In genomic region chr19:8614455-8614854, GRCh38 we compare ENCODE assay signal across 2 cellular contexts.
TF ChIP-seq lines count a peak whose summit lies in the region.

No MANE protein-coding gene starts in this region.

TF ChIP-seq in A549, 52 proteins besides CTCF, POLR2A, EP300 and RAD21:
- no peak for TF ChIP-seq NR3C1 (IDR thresholded peaks at IDR 0.05)
- TF ChIP-seq MAX (IDR thresholded peaks at IDR 0.05), result no peak
- no peak for TF ChIP-seq HDAC2 (IDR thresholded peaks at IDR 0.05)
- no peak for TF ChIP-seq SREBF2 (IDR thresholded peaks at IDR 0.05)
TF ChIP-seq in A549: peak in this region for 0.

TF ChIP-seq in HEK293, 187 proteins besides CTCF, POLR2A, EP300 and RAD21:
- no peak for TF ChIP-seq HOXC10 (CRISPR knock-in tag; IDR thresholded peaks at IDR 0.05)
- no peak for TF ChIP-seq ZBTB1 (tag by site-specific recombination; IDR thresholded peaks at IDR 0.05)
- no peak for TF ChIP-seq ZNF521 (tag by site-specific recombination; IDR thresholded peaks at IDR 0.05)
- no peak for TF ChIP-seq TCF7L2 (IDR thresholded peaks at IDR 0.05; ENCODE audit: borderline replicate concordance, low read depth, low read length)
- TF ChIP-seq ELK4 (IDR thresholded peaks at IDR 0.05; ENCODE audit: borderline replicate concordance, low read depth, low read length), result no peak
- TF ChIP-seq ZNF341 (tag by site-specific recombination; IDR thresholded peaks at IDR 0.05; ENCODE audit: low read depth), result peak; percentile 42
